In the genomic region with DNA sequence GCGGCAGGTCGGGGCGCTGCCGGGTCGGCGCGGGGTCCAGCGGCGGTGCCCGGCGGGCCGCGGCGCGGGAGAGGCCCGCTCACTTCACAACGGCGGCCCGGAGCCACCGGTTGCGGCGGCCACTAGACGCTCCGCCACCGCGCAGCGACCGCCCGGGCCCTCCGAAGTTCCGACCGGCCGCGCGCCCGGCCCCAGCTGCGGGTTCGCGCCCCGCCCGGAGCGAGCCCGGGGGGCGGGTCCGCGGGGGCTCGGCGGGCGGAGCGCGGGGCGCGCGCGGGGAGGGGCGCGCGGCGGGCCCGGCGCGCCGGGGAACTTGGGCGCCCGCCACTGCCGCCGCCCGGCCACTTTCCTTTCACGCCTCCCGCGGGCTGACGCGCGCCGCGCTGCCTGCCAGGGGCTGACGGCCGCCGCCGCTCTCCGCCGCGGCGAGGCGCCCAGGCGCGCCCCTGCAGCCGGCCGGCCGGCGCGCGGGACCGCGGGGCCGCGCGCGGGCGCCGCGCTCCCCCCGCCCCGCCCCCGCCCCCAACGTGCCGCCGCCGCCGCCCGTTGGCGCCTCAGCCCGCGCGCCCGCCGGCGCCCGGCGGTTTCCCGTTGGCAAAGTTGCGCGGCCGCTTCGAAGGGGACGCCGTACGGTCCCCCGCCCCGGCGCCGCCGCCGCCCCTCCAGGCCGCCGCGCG, we compare ENCODE assay signal across 9 cellular contexts. TPM values are rescaled to one million over a fixed set of nuclear protein-coding genes. Genes with fewer than 3 reads are reported as not detected.
DNase-seq lines count a peak whose midpoint lies in the region; ATAC-seq, FAIRE-seq and TF ChIP-seq lines count a peak whose summit lies in the region.
"Had no signal": no experiment of that assay in that cellular context is flagged by ENCODE, and none has a peak within 500 bp of the region (broad histone marks: within the 10 kb centered on the region; RNA-seq: fewer than 3 reads in every experiment).

No MANE protein-coding gene starts in this region.

- TF ChIP-seq CTCF in C4-2B (conservative IDR thresholded peaks at IDR 0.05) = no peak
- no peak for TF ChIP-seq CTCF in K562 (IDR thresholded peaks at IDR 0.05 in 2 of 3, conservative IDR thresholded peaks at IDR 0.05 in 1 of 3; ENCODE audit: insufficient read depth in 2 of 3, low read depth in 1 of 3, low read length in 3 of 3)

- peaks cover 40% of the 10 kb centered on the region for H3K4me1 Mint-ChIP-seq in T-helper 2 cell treated with Interferon-gamma antibody and Interleukin-4, amounts not matched to agents 5 μg/mL and 100 μg/mL, for 36 hours (ENCODE audit: low read depth)

- TF ChIP-seq POLR2A in K562 (conservative IDR thresholded peaks at IDR 0.05) = no peak

- H3K36me3 Mint-ChIP-seq in T-helper 2 cell treated with Interferon-gamma antibody and Interleukin-4, amounts not matched to agents 5 μg/mL and 100 μg/mL, for 36 hours (ENCODE audit: low read depth) = peaks cover 8% of the 10 kb centered on the region

- peak overlapping the region; percentile 97 for H3K27ac Mint-ChIP-seq in T-helper 2 cell treated with Interferon-gamma antibody and Interleukin-4, amounts not matched to agents 5 μg/mL and 100 μg/mL, for 36 hours

- H3K27me3 Mint-ChIP-seq in T-helper 2 cell treated with Interferon-gamma antibody and Interleukin-4, amounts not matched to agents 5 μg/mL and 100 μg/mL, for 36 hours (ENCODE audit: low read depth) = peaks cover 18% of the 10 kb centered on the region

- peak overlapping the region; percentile 99 for H3K4me3 Mint-ChIP-seq in T-helper 2 cell treated with Interferon-gamma antibody and Interleukin-4, amounts not matched to agents 5 μg/mL and 100 μg/mL, for 36 hours

- peaks cover 7% of the 10 kb centered on the region; the same call in 2 of the 3 replicates for H3K79me2 ChIP-seq in K562 (ENCODE audit: control insufficient read depth, insufficient read depth, low read length)

- CTCF ChIA-PET in K562 (lab: Yijun Ruan, JAX; ENCODE audit: low intra/inter-chr PET ratio) = no interaction called here

- no peak for TF ChIP-seq EP300 in K562 (IDR thresholded peaks at IDR 0.05; ENCODE audit: low read length)

- H2AFZ ChIP-seq in K562 (ENCODE audit: low read depth, low read length) = peak overlapping the region; percentile 84

- DNase-seq in GM19240 (ENCODE audit: insufficient read length, low spot score) (peak; percentile 87), K562 (ENCODE audit: extremely low read depth in 1 of 4, low spot score in 3 of 4) (peak; percentile 68 to 80 (median 78)), NCI-H524 treated with DMSO at 0.1 percent for 48 hours (lab: John Stamatoyannopoulos, UW) (no peak)
- DNase-seq in T-helper 2 cell treated with Interferon-gamma antibody and Interleukin-4, amounts not matched to agents 5 μg/mL and 100 μg/mL, for 36 hours (ENCODE audit: low spot score) = peak; percentile 59

- no peaks in the 10 kb centered on the region for H4K20me1 ChIP-seq in K562 (replicated peaks; ENCODE audit: control insufficient read depth, insufficient read depth, low read length)

- H3K27ac ChIP-seq in C4-2B (peak overlapping the region; percentile 95), K562 (ENCODE audit: extremely low read depth, low read depth, low read length) (peak overlapping the region; percentile 93)

- ATAC-seq in HG03469 (IDR thresholded peaks at IDR 0.05; ENCODE audit: unreplicated experiment) = peak; percentile 29
- peak; percentile 63 for ATAC-seq in K562

- TF ChIP-seq RAD21 in K562 (CRISPR knock-in tag; conservative IDR thresholded peaks at IDR 0.05 in 1 of 2, IDR thresholded peaks at IDR 0.05 in 1 of 2) = no peak

- H3K9me3 ChIP-seq in K562 (replicated peaks; ENCODE audit: control insufficient read depth, insufficient read depth, low read depth, low read length) = no peaks in the 10 kb centered on the region
- H3K9me3 ChIP-seq in iPS-15b (ENCODE audit: control insufficient read depth, insufficient read depth, low read length) = no peaks in the 10 kb centered on the region
- H3K9me3 ChIP-seq in skeletal muscle satellite cell (replicated peaks; ENCODE audit: low read length) = no peaks in the 10 kb centered on the region

- peak overlapping the region; percentile 84 to 93 for H3K9ac ChIP-seq in K562 (ENCODE audit: insufficient read depth in 1 of 2, low read depth in 2 of 2, low read length in 2 of 2)
- H3K9ac ChIP-seq in iPS-15b (ENCODE audit: low read depth, low read length) = peak overlapping the region; percentile 12
- peak overlapping the region; percentile 82 for H3K9ac ChIP-seq in skeletal muscle satellite cell (ENCODE audit: low read depth, low read length)

- H3K9me3 Mint-ChIP-seq in T-helper 2 cell treated with Interferon-gamma antibody and Interleukin-4, amounts not matched to agents 5 μg/mL and 100 μg/mL, for 36 hours = no peaks in the 10 kb centered on the region

- intact Hi-C loops in K562 (cut with micrococcal nuclease) = no loop called here

- peak overlapping the region; percentile 81 for H3K4me3 ChIP-seq in K562
- peak overlapping the region; percentile 74 for H3K4me3 ChIP-seq in iPS-15b (ENCODE audit: low read depth, low read length)
- peak overlapping the region; percentile 83 for H3K4me3 ChIP-seq in skeletal muscle satellite cell (ENCODE audit: low read length)

- WGBS in K562 (ENCODE audit: insufficient coverage, low coverage, missing lambda C conversion rate) = under 1% methylated on average over 31 of the region's 138 CpGs

- in situ Hi-C loops in K562 (cut with MboI) = no loop called here

- no peaks in the 10 kb centered on the region for H3K9me1 ChIP-seq in K562 (ENCODE audit: control insufficient read depth, insufficient read depth, low read length)

- peak overlapping the region; percentile 72 for H3K4me2 ChIP-seq in K562 (ENCODE audit: insufficient read depth, low read length)
- peak overlapping the region; percentile 89 for H3K4me2 ChIP-seq in skeletal muscle satellite cell (ENCODE audit: low read length)

- H3K36me3 ChIP-seq in K562 (ENCODE audit: control insufficient read depth, insufficient read depth, low read length) (no peaks in the 10 kb centered on the region), iPS-15b (ENCODE audit: control insufficient read depth, insufficient read depth, low read length) (no peaks in the 10 kb centered on the region), skeletal muscle satellite cell (ENCODE audit: insufficient read depth, low read length) (no peaks in the 10 kb centered on the region)

- no peak for FAIRE-seq in K562 (lab: Jason Lieb, UNC)
- FAIRE-seq: TTC549 had no signal

- H3K4me1 ChIP-seq in K562 (replicated peaks in 1 of 2; ENCODE audit: control insufficient read depth in 2 of 2, insufficient read depth in 2 of 2, low read length in 2 of 2) = peaks cover 5 to 17% of the 10 kb centered on the region in 2 experiments; a peak in 4 of 5 replicates
- no peaks in the 10 kb centered on the region for H3K4me1 ChIP-seq in iPS-15b (ENCODE audit: control insufficient read depth, insufficient read depth, low read length)
- no peaks in the 10 kb centered on the region for H3K4me1 ChIP-seq in skeletal muscle satellite cell (ENCODE audit: control insufficient read depth, insufficient read depth, low read length)

- no TSS peak for BruUV-seq in K562 (replicated peaks; lab: Mats Ljungman, UMichigan)

- H3K27me3 ChIP-seq in K562 (ENCODE audit: control insufficient read depth in 2 of 2, insufficient read depth in 2 of 2, low read length in 2 of 2) = no peaks in the 10 kb centered on the region
- H3K27me3 ChIP-seq in iPS-15b (ENCODE audit: control insufficient read depth, insufficient read depth, low read length) = peaks cover 32% of the 10 kb centered on the region
- peaks cover 7% of the 10 kb centered on the region for H3K27me3 ChIP-seq in skeletal muscle satellite cell (ENCODE audit: control insufficient read depth, insufficient read depth, low read length)

- POLR2A ChIA-PET in K562 (lab: Yijun Ruan, JAX) = interaction anchor here (0.6 to 1.4 kb wide), 4 partner anchors 13 to 177 kb away, joined by 3 to 6 read pairs (median 4); no protein-coding TSS in a partner anchor

TF ChIP-seq in K562, 482 proteins besides CTCF, POLR2A, EP300 and RAD21 (continues in another document):
- peak; percentile 60 for TF ChIP-seq RBBP5 (IDR thresholded peaks at IDR 0.05; ENCODE audit: borderline replicate concordance, insufficient read depth, low read length, poor library complexity, severe bottlenecking)
- no peak for TF ChIP-seq MCM7 (IDR thresholded peaks at IDR 0.05)

RNA-seq across cellular contexts. Expression of a gene that starts 0.6 kb away (rescaled TPM):
- total RNA-seq in K562 (2011; cell fraction: chromatin; rRNA removed; ENCODE audit: low replicate concordance) = 9.9 and 14.6 TPM in 2 replicates
- total RNA-seq in K562 (2011; cell fraction: nucleolus; rRNA removed) = 3.7 and 5.5 TPM in 2 replicates
- 5.8 and 6.8 TPM in 2 replicates for total RNA-seq in K562 (2011; cell fraction: nucleoplasm; rRNA removed)
- total RNA-seq in K562 (2014; rRNA removed) (3.4 and 7.2 TPM in 2 replicates), K562 (2014; rRNA removed; fragmentation: Illumina TruSeq; extraction: Trizol) (4.9 and 5.2 TPM in 2 replicates), K562 (2015; rRNA removed; fragmentation: Illumina TruSeq; extraction: Trizol) (4.6 and 5.7 TPM in 2 replicates), K562 (2021) (5.9 and 6.6 TPM in 2 replicates)
- polyA plus RNA-seq in K562 (2011; rRNA removed) (3.7 and 3.8 TPM in 2 replicates), K562 (2014; fragmentation: Illumina TruSeq; extraction: Trizol) (3.2 and 3.3 TPM in 2 replicates), K562 (2014; fragmentation: Nextera tagmentation; extraction: Ambion mirVana) (1 to 10 TPM in 1 of 2 experiments, under 1 TPM in 1; 0.76 to 1.4 TPM), K562 (2014; rRNA removed) (3.6 and 3.9 TPM in 2 replicates)
- polyA plus RNA-seq in K562 (2011; cell fraction: cytosol; rRNA removed) = 1.4 and 3.6 TPM in 2 replicates
- 4.4 and 5.8 TPM in 2 replicates for polyA plus RNA-seq in K562 (2011; cell fraction: nucleus; rRNA removed)
- 3.3 and 3.8 TPM in 2 replicates for polyA plus RNA-seq in K562 (2012)
- 11.0 and 11.2 TPM in 2 replicates for polyA minus RNA-seq in K562 (2011; rRNA and poly(A)+ RNA removed)
- polyA minus RNA-seq in K562 (2011; cell fraction: cytosol; rRNA and poly(A)+ RNA removed) = 4.4 and 7.1 TPM in 2 replicates
- 4.2 and 7.0 TPM in 2 replicates for polyA minus RNA-seq in K562 (2011; cell fraction: nucleus; rRNA and poly(A)+ RNA removed)
- total RNA-seq in skeletal muscle satellite cell (2012; rRNA removed) = 3.9 and 5.1 TPM in 2 replicates

Comparison
In these comparisons a context has a peak if more than half of its experiments do, and no peak if none do; other contexts are left out.
1. H3K9ac ChIP-seq: peak in every context shown above with its lines; median percentile 88 in K562; 82 in skeletal muscle satellite cell; 12 in iPS-15b.